26 cellular contexts compared by ENCODE assay signal in the genomic region with DNA sequence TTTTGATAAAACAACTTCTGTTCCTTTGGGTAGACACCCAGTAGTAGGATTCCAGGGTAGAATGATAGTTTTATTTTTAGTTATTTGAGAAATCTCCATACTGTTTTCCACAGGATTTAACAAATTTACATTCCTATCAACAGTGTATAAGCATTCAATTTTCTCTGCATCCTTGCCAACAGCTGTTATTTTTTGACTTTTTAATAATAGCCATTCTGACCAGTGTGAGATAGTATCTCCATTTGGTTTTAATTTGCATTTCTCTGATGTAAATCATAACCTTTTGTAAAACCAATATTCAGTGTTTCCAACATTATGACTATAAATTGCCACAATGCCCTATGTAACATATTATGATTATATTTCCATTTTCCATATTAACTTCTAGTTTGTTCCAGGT.
"Had no signal": no experiment of that assay in that cellular context is flagged by ENCODE, and none has a peak within 500 bp of the region (broad histone marks: within the 10 kb centered on the region; RNA-seq: fewer than 3 reads in every experiment).

No MANE protein-coding gene starts in this region.

- H3K36me3 ChIP-seq: lower lobe of right lung, pancreas, prostate gland, thyroid gland, transverse colon, vagina had no signal

- H3K27ac ChIP-seq: lower lobe of right lung, pancreas, prostate gland, skin epidermis, stomach, testis, thyroid gland, transverse colon, upper lobe of left lung, vagina had no signal

- H3K4me3 ChIP-seq: lower lobe of right lung, pancreas, prostate gland, skin epidermis, stomach, testis, thyroid gland, transverse colon, upper lobe of left lung, vagina had no signal

- H3K4me1 ChIP-seq: lower lobe of right lung, pancreas, prostate gland, stomach, testis, thyroid gland, transverse colon, upper lobe of left lung, vagina had no signal

- H3K27me3 ChIP-seq: pancreas, stomach, testis, thyroid gland, transverse colon, upper lobe of left lung, vagina had no signal

- DNase-seq: kidney glomerular epithelial cell; left cardiac atrium; left ventricle myocardium superior; lower lobe of right lung; mammary epithelial cell; mesenchymal stem cell; naive thymus-derived CD8-positive, alpha-beta T cell; nucleus accumbens; pancreas; posterior cingulate gyrus; retina; right cardiac atrium; stimulated activated CD4-positive, alpha-beta T cell treated with anti-CD3 and anti-CD28 coated beads, Interleukin-12 subunit alpha, Interleukin-12 subunit beta, amount 100 ng/mL, for 4 hours; stimulated activated CD4-positive, alpha-beta T cell treated with anti-CD3 and anti-CD28 coated beads, Interleukin-15, amount 100 ng/mL, for 24 hours; stimulated activated CD4-positive, alpha-beta T cell treated with anti-CD3 and anti-CD28 coated beads, Interleukin-2, amount 100 ng/mL, for 24 hours; stimulated activated CD4-positive, alpha-beta T cell treated with anti-CD3 and anti-CD28 coated beads, Interleukin-4, amount 100 ng/mL, for 1 hour; stimulated activated naive B cell treated with anti-CD40 and anti-IgM and Interleukin-4, amounts not matched to agents 10 μg/mL and 1 μg/mL and 100 μg/mL, for 72 hours; stimulated activated naive CD8-positive, alpha-beta T cell treated with anti-CD3 and anti-CD28 coated beads, Interleukin-15, Interleukin-2, amounts not matched to agents 100 U/mL and 50 U/mL, for 24 hours; stomach; testis; thyroid gland; transverse colon; upper lobe of left lung had no signal

- H3K9me3 ChIP-seq: pancreas, prostate gland, testis, thyroid gland, vagina had no signal
